1 cellular context compared by ENCODE assay signal in the genomic region with DNA sequence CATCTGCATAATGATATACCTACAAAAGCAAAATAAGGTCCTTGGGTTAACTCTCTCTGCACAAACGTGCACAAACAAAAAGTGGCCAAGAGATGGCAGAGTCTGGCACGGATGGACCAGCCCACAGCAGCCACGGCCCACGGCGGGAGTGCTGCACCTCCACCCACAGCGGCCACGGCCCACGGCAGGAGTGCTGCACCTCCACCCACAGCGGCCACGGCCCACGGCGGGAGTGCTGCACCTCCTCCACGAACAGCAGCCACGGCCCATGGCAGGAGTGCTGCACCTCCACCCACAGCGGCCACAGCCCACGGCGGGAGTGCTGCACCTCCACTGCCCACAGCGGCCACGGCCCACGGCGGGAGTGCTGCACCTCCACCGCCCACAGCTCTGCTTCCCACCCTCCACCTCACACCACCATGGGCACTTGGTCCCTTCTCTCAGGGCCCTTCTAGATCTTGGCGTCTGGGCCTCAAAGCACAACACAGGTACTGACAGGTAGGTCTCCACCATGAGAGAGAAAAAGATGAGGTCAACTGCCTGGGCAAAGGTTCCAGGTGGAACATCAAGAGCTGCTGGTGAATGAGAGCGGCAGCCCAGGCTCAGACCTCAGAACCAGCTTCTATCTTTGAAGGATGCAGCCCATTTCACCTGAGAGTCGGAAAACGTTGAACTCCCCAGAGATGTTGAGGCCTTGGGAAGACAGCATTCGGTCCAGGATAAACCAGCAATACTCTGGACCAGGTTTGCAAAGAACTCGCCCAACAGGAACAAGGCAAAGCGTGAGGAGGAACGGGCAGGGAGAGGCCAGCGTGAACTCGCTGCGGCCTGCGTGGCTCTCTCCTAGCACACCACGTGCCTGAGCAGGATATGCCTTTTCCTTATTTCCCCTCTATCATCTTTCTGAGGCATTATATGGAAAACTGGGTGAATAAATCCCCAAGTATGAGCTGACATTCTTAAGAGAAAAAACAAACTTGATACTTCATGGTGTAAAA.
TF ChIP-seq lines count a peak whose summit lies in the region.

No MANE protein-coding gene starts in this region.

TF ChIP-seq in HCT116, 20 proteins besides CTCF, POLR2A, EP300 and RAD21:
- no peak for TF ChIP-seq SP1 (IDR thresholded peaks at IDR 0.05; ENCODE audit: low read depth)
- peak; percentile 22; the same call in 1 of the 2 replicates for TF ChIP-seq POLR2AphosphoS5 (IDR thresholded peaks at IDR 0.05; ENCODE audit: low read depth, low read length)
